8 cellular contexts compared by ENCODE assay signal in the genomic region with DNA sequence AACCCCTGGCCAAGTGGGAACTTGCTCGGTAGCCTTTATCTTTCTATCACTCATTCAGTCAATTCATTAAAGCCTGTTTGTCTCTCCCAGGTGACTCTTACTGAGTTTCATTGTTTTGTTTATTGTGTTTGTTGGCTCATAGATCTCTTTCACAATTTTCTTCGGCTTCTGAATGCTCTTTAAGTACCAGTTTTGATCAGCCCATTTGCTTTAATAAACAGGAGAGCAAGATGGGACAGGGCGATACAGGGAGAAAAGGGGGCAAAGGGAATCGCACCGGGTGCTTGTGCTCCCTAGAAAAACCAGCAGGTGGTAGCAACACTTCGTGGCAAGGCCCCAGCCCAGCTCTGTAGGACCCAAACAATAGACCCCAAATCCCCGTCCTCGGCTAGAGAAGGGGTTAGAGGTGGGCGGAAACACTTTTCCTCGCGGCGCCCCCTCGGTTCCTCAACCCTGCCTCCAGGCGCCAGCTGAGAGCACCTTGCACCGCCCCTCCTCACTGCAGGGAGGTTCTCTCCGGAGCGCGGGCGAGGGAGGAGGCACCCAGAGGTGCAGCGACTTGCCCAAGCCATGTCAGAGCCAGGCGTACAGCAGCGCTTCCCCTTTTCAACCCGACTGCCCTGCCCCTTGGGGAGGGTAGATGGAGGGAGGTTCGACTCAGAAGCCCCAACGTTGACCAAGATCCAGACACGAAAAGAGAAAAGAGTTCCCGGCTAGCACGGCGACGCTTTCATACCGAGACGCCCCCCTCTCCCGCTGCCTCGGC. TPM values are rescaled to one million over a fixed set of nuclear protein-coding genes. Genes with fewer than 3 reads are reported as not detected.
DNase-seq lines count a peak whose midpoint lies in the region; ATAC-seq lines count a peak whose summit lies in the region.

No MANE protein-coding gene starts in this region.

- ATAC-seq in GM18511 (IDR thresholded peaks at IDR 0.05; ENCODE audit: unreplicated experiment) (peak; percentile 87), HG03045 (IDR thresholded peaks at IDR 0.05; ENCODE audit: unreplicated experiment) (peak; percentile 80)

- peak; percentile 78 for DNase-seq in ACHN
- peak; percentile 58 to 85 for DNase-seq in NCI-H526 (lab: John Stamatoyannopoulos, UW)
- peak; percentile 67 to 73 for DNase-seq in activated CD4-positive, alpha-beta T cell treated with anti-CD3 and anti-CD28 coated beads, Interleukin-2, amount 50 U/mL, for 48 hours
- peak; percentile 43 for DNase-seq in effector CD8-positive, alpha-beta T cell (lab: John Stamatoyannopoulos, UW)
- peak; percentile 53 to 66 for DNase-seq in lung microvascular endothelial cell (ENCODE audit: low read depth in 2 of 2)
- peak; percentile 43 for DNase-seq in stimulated activated CD8-positive, alpha-beta memory T cell treated with anti-CD3 and anti-CD28 coated beads, Interleukin-12 subunit alpha, Interleukin-12 subunit beta, amount 100 ng/mL, for 4 hours (ENCODE audit: low read depth)

- in situ Hi-C loops in ACHN (cut with HindIII; ENCODE audit: low pct_ligation_motif_present, low pct_unique_long_range_greater_than_20kb, low sequenced_read_pairs): no loop called here

RNA-seq across cellular contexts. Expression of gene EPHB6, which starts 1.0 kb away (rescaled TPM):
- under 0.01 TPM in 2 replicates for total RNA-seq in lung microvascular endothelial cell

RNA-seq across cellular contexts. Expression of gene TRPV6, which starts 31.6 kb away (rescaled TPM):
- total RNA-seq in lung microvascular endothelial cell: not detected in 2 replicates

Comparison
In these comparisons a context has a peak if more than half of its experiments do, and no peak if none do; other contexts are left out.
1. Peak in every context shown above with its lines: DNase-seq and ATAC-seq.